Comparison of ENCODE assay signal across 8 cellular contexts in the genomic region with DNA sequence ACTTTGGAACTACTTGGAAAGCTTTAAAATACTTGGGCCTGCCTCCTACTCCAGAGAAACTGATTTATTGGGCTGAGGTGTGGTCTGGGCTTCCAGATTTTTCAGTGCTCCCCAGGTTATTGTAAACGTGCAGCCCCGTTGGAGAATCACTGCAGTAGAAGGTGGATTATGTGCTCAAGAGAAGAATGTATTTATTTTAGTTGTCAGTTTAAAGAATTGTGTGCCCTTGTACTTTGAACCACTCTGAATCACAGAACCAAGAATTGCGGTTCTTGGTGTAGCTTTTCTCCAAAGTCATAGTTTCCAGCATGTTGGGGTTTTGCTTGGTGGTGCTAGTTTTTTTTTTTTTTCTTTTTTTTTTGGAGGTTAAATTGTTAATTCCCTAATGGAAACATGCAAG. TPM values are rescaled to one million over a fixed set of nuclear protein-coding genes. Genes with fewer than 3 reads are reported as not detected.
DNase-seq lines count a peak whose midpoint lies in the region; TF ChIP-seq lines count a peak whose summit lies in the region.

No MANE protein-coding gene starts in this region.

- peak overlapping the region; percentile 85 to 97 (median 96) for H3K27ac Mint-ChIP-seq in CD8-positive, alpha-beta memory T cell

- H3K4me1 ChIP-seq in CD8-positive, alpha-beta memory T cell (ENCODE audit: insufficient read depth, low read length) = peaks cover 39% of the 10 kb centered on the region
- H3K4me1 ChIP-seq in OCI-LY3 (ENCODE audit: low read length) = peaks cover 19% of the 10 kb centered on the region
- peaks cover 8% of the 10 kb centered on the region for H3K4me1 ChIP-seq in parathyroid adenoma

- H3K79me2 ChIP-seq in OCI-LY3 (ENCODE audit: low read length) (peaks cover 58% of the 10 kb centered on the region), parathyroid adenoma (peaks cover 13% of the 10 kb centered on the region)

- no peak for DNase-seq in CD8-positive, alpha-beta memory T cell
- DNase-seq in epithelial cell of proximal tubule (ENCODE audit: low read depth) (no peak), amygdala (lab: John Stamatoyannopoulos, UW) (no peak), NK-92 (lab: John Stamatoyannopoulos, UW; ENCODE audit: unreplicated experiment) (no peak), NCI-H2081 treated with DMSO at 0.1 percent for 48 hours (lab: John Stamatoyannopoulos, UW) (no peak), DMS53 treated with DMSO at 0.1 percent for 48 hours (lab: John Stamatoyannopoulos, UW; ENCODE audit: unreplicated experiment) (no peak)

- H3K9me3 Mint-ChIP-seq in CD8-positive, alpha-beta memory T cell = peaks cover 3 to 13% (median 11%) of the 10 kb centered on the region in 5 donors

- peaks cover 12 to 58% (median 17%) of the 10 kb centered on the region in 3 donors for H3K36me3 Mint-ChIP-seq in CD8-positive, alpha-beta memory T cell

- no peak overlapping the region for H2AFZ ChIP-seq in OCI-LY3 (ENCODE audit: low read depth, low read length)
- H2AFZ ChIP-seq in parathyroid adenoma = no peak overlapping the region

- no peaks in the 10 kb centered on the region for H3K9me3 ChIP-seq in CD8-positive, alpha-beta memory T cell (ENCODE audit: low read length)
- H3K9me3 ChIP-seq in OCI-LY3 (ENCODE audit: insufficient read depth, low read length) (peaks cover 5% of the 10 kb centered on the region; the same call in 1 of the 2 replicates), parathyroid adenoma (ENCODE audit: control insufficient read depth, low read length) (no peaks in the 10 kb centered on the region)

- H3K9ac ChIP-seq in OCI-LY3 (ENCODE audit: low read length) (peak overlapping the region; percentile 93; the same call in 1 of the 2 replicates), parathyroid adenoma (no peak overlapping the region)

- peak overlapping the region; percentile 98 to 100 (median 99) for H3K4me3 Mint-ChIP-seq in CD8-positive, alpha-beta memory T cell

- H3K4me2 ChIP-seq in OCI-LY3 (ENCODE audit: low read length) (peak overlapping the region; percentile 90), parathyroid adenoma (ENCODE audit: low read length) (peak overlapping the region; percentile 97)

- H3K4me1 Mint-ChIP-seq in CD8-positive, alpha-beta memory T cell = peaks cover 55 to 69% (median 58%) of the 10 kb centered on the region in 3 donors

- H3K27me3 ChIP-seq in CD8-positive, alpha-beta memory T cell (ENCODE audit: insufficient read depth, low read length, poor library complexity, severe bottlenecking) = no peaks in the 10 kb centered on the region
- H3K27me3 ChIP-seq in OCI-LY3 (ENCODE audit: low read depth, low read length) = no peaks in the 10 kb centered on the region
- no peaks in the 10 kb centered on the region for H3K27me3 ChIP-seq in parathyroid adenoma (ENCODE audit: control insufficient read depth, insufficient read depth, low read length)

- CTCF ChIA-PET in CD8-positive, alpha-beta memory T cell (lab: Charles Lee) = interaction anchor here (0.6 to 1.6 kb wide), 3 partner anchors 14 to 65 kb away, joined by 3 to 8 read pairs (median 5); no protein-coding TSS in a partner anchor

- H3K4me3 ChIP-seq in CD8-positive, alpha-beta memory T cell (ENCODE audit: low read length) = peak overlapping the region; percentile 89
- H3K4me3 ChIP-seq in OCI-LY3 (ENCODE audit: low read length) = peak overlapping the region; percentile 95
- peak overlapping the region; percentile 86 for H3K4me3 ChIP-seq in epithelial cell of proximal tubule (ENCODE audit: low read depth, low read length)
- H3K4me3 ChIP-seq in parathyroid adenoma (ENCODE audit: low read depth, low read length) = peak overlapping the region; percentile 75

- peak overlapping the region; percentile 83 for H3K27ac ChIP-seq in CD8-positive, alpha-beta memory T cell (ENCODE audit: low read depth, low read length)
- H3K27ac ChIP-seq in OCI-LY3 (ENCODE audit: low read length) = no peak overlapping the region
- H3K27ac ChIP-seq in parathyroid adenoma = no peak overlapping the region

- no peaks in the 10 kb centered on the region for H3K27me3 Mint-ChIP-seq in CD8-positive, alpha-beta memory T cell

- H4K20me1 ChIP-seq in OCI-LY3 (ENCODE audit: insufficient read depth, low read length) = peaks cover 24% of the 10 kb centered on the region

- POLR2A ChIA-PET in CD8-positive, alpha-beta memory T cell (lab: Charles Lee) = no interaction called here

- no peak for TF ChIP-seq CTCF in OCI-LY3 (IDR thresholded peaks at IDR 0.05; ENCODE audit: low read depth, low read length)
- no peak for TF ChIP-seq CTCF in epithelial cell of proximal tubule (conservative IDR thresholded peaks at IDR 0.05; ENCODE audit: low read depth, low read length)
- TF ChIP-seq CTCF in parathyroid adenoma (IDR thresholded peaks at IDR 0.05) = no peak

- peaks cover 12% of the 10 kb centered on the region for H3K36me3 ChIP-seq in CD8-positive, alpha-beta memory T cell (ENCODE audit: insufficient read depth, low read length)
- H3K36me3 ChIP-seq in OCI-LY3 (replicated peaks; ENCODE audit: low read depth, low read length) = peaks cover 37% of the 10 kb centered on the region
- H3K36me3 ChIP-seq in parathyroid adenoma (ENCODE audit: control insufficient read depth, insufficient read depth, low read length) = no peaks in the 10 kb centered on the region

RNA-seq across cellular contexts. Expression of a gene that starts 1.6 kb away (rescaled TPM):
- total RNA-seq in CD8-positive, alpha-beta memory T cell = 10 to 100 TPM; 57.6 to 60.0 TPM
- polyA plus RNA-seq in CD8-positive, alpha-beta memory T cell = 23.3 TPM
- total RNA-seq in epithelial cell of proximal tubule = 14.0 and 14.6 TPM in 2 replicates

RNA-seq across cellular contexts. Expression of a gene that starts 42.9 kb away (rescaled TPM):
- under 1 TPM in 1 of 2 experiments, not detected in 1; 0.69 TPM for total RNA-seq in CD8-positive, alpha-beta memory T cell
- polyA plus RNA-seq in CD8-positive, alpha-beta memory T cell = 0.16 TPM
- not detected in 2 replicates for total RNA-seq in epithelial cell of proximal tubule
